In the genomic region with DNA sequence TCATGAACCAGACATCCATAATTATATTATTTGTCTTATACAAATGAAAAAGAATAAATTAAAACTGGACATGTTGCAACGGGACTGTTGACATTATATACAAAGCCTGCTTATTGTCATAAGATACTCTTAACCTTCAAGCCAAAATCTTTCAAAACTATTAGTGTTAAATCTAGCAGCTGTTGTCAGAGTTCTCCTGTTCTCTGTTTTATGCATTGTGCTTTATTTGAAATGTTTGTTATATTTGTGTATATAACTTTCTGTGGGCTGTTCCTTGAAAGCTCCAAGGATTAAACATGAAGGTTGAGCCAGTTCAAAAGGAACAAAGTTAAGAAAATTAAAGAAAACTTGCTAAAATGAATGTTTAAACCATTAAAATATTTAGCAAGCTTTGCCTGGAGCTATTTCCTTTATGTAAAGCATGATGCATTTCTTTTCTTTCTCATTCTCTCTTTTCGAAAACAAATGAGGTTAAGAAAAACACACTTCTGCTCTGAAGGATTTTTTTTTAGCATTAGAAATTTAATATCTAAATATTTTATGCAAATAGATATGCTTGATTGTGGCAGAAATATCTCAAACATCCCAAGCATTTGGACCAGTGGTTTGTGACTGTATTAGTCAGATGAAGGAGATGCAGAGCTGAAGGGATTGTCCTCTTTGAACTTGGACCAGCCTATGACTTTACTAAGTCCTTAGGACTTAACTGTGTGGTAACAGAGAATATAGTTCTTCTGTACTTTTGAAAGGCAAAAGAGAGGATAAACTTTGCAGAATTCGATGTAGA, we compare ENCODE assay signal across 15 cellular contexts.
A peak's percentile ranks its signal among the peaks of the same experiment; 100 is the strongest.
DNase-seq lines count a peak whose midpoint lies in the region; ATAC-seq and TF ChIP-seq lines count a peak whose summit lies in the region.
"Had no signal": no experiment of that assay in that cellular context is flagged by ENCODE, and none has a peak within 500 bp of the region (broad histone marks: within the 10 kb centered on the region; RNA-seq: fewer than 3 reads in every experiment).

No MANE protein-coding gene starts in this region.

- no peaks in the 10 kb centered on the region for H3K27me3 Mint-ChIP-seq in HFFc6 (ENCODE audit: insufficient read depth)
- H3K27me3 Mint-ChIP-seq: B cell had no signal

- peaks cover 4% of the 10 kb centered on the region; the same call in 1 of the 2 replicates for H3K9me3 Mint-ChIP-seq in HFFc6

- H3K4me3 ChIP-seq in ACC112 (ENCODE audit: low read depth, low read length), result no peak overlapping the region; the same call in 1 of the 2 replicates
- H3K4me3 ChIP-seq: cardiac muscle cell, K562 had no signal

- H3K4me3 Mint-ChIP-seq in HFFc6, result peak overlapping the region; percentile 45
- H3K4me3 Mint-ChIP-seq: B cell had no signal

- peaks cover 5% of the 10 kb centered on the region for H3K36me3 Mint-ChIP-seq in HFFc6 (ENCODE audit: low read depth)

- H2AFZ ChIP-seq in ACC112 (ENCODE audit: low read length, unreplicated experiment), result no peak overlapping the region

- TF ChIP-seq CTCF in HFFc6 (IDR thresholded peaks at IDR 0.05), result no peak

- H3K79me2 ChIP-seq in ACC112 (ENCODE audit: control insufficient read depth, insufficient read depth, low read length, unreplicated experiment), result no peaks in the 10 kb centered on the region

- ATAC-seq in HG02970 (IDR thresholded peaks at IDR 0.05; ENCODE audit: low FRiP score, unreplicated experiment) (no peak), HG02798 (IDR thresholded peaks at IDR 0.05; ENCODE audit: poor library complexity, unreplicated experiment) (no peak)
- ATAC-seq: K562 had no signal

- no peaks in the 10 kb centered on the region for H3K36me3 ChIP-seq in ACC112 (ENCODE audit: insufficient read depth, low read length)
- H3K36me3 ChIP-seq: cardiac muscle cell had no signal

- peaks cover 36% of the 10 kb centered on the region for H3K4me1 ChIP-seq in ACC112 (ENCODE audit: control insufficient read depth, insufficient read depth, low read length, unreplicated experiment)

- DNase-seq in HFFc6, result peak; percentile 83
- peak; percentile 84 for DNase-seq in astrocyte of the hippocampus (ENCODE audit: low read depth, low spot score)
- peak; percentile 96 for DNase-seq in iris pigment epithelial cell (ENCODE audit: low read depth)
- DNase-seq in SK-N-DZ (ENCODE audit: low spot score), result no peak
- DNase-seq in D341Med (ENCODE audit: low spot score), result no peak
- DNase-seq: activated gamma-delta T cell; NCI-H1436 treated with DMSO at 0.1 percent for 48 hours; NCI-H69; stimulated activated CD4-positive, alpha-beta T cell treated with anti-CD3 and anti-CD28 coated beads, Interleukin-2, amount 100 ng/mL, for 24 hours had no signal

- peak overlapping the region; percentile 43 for H3K27ac ChIP-seq in ACC112 (ENCODE audit: low read depth, low read length)
- H3K27ac ChIP-seq: cardiac muscle cell had no signal

- H3K4me1 Mint-ChIP-seq in HFFc6 (ENCODE audit: low read depth), result peaks cover 62% of the 10 kb centered on the region

- no peaks in the 10 kb centered on the region for H3K27me3 ChIP-seq in ACC112 (ENCODE audit: insufficient read depth, low read length)
- H3K27me3 ChIP-seq: cardiac muscle cell had no signal

- peak overlapping the region; percentile 68 for H3K27ac Mint-ChIP-seq in HFFc6
- H3K27ac Mint-ChIP-seq: B cell had no signal

Comparison
In these comparisons a context has a peak if more than half of its experiments do, and no peak if none do; other contexts are left out.
1. DNase-seq: peak in HFFc6 (single experiment), astrocyte of the hippocampus (single experiment) and iris pigment epithelial cell (single experiment); none in SK-N-DZ (single experiment) and D341Med (single experiment).